8 cellular contexts compared by ENCODE assay signal in the genomic region with DNA sequence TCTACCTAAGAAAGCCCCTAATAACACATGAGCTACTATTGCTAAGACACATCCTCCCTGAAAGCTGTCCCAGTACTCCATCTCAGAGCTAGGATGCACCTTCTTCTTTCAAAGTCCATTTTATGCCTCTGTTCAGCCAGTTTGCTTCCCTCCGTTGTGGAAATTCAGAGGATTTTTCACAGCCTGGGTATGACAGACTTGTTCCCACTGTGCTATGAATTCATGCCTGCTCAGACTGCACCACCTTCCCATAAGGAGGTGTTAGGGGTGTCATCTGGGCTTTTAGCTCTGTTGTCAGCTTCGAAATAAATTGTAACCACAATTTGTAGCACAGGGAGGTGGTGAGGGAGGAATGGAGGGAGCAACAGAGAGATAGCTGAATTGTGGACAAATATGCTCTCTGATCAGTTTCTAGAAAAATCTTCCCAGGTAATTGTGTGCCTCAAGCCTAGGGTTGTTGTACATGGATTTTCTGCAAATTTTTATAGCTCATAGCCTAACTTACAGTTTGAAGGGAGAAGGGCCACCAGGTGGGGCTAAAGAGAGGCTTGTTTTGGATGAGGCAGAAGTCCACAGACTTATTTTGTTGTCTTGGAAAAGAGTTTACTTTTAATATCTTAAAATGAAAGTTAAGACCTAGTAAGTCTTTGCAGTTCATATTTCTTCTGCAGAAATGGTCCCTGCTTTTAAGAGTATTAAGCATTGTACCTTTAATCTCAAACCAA.
DNase-seq lines count a peak whose midpoint lies in the region; ATAC-seq and TF ChIP-seq lines count a peak whose summit lies in the region.

No MANE protein-coding gene starts in this region.

- peak; percentile 50 for ATAC-seq in HG02852 (IDR thresholded peaks at IDR 0.05; ENCODE audit: unreplicated experiment)
- no peak for ATAC-seq in HG02840 (IDR thresholded peaks at IDR 0.05; ENCODE audit: low FRiP score, unreplicated experiment)

- H3K9ac ChIP-seq in OCI-LY1 (ENCODE audit: low read length) (no peak overlapping the region), mesendoderm (ENCODE audit: low read length) (no peak overlapping the region)

- no peak overlapping the region for H2BK15ac ChIP-seq in mesendoderm (replicated peaks; ENCODE audit: low read depth)

- H3K79me1 ChIP-seq in mesendoderm (ENCODE audit: low read length): no peaks in the 10 kb centered on the region

- H4K20me1 ChIP-seq in OCI-LY1 (ENCODE audit: insufficient read depth, low read length): no peaks in the 10 kb centered on the region

- H4K5ac ChIP-seq in mesendoderm (ENCODE audit: low read length): peak overlapping the region; percentile 82

- no peak overlapping the region for H4K8ac ChIP-seq in mesendoderm (ENCODE audit: low read depth, low read length)

- H3F3A ChIP-seq in OCI-LY1 (ENCODE audit: insufficient read depth, low read length): no peaks in the 10 kb centered on the region

- no peak overlapping the region for H3K27ac ChIP-seq in OCI-LY1 (ENCODE audit: low read depth, low read length, poor library complexity, severe bottlenecking)
- no peak overlapping the region for H3K27ac ChIP-seq in mesendoderm (ENCODE audit: low read depth, low read length)
- H3K27ac ChIP-seq in uterus: peak overlapping the region; percentile 54 to 62

- H3K4me1 ChIP-seq in OCI-LY1 (ENCODE audit: insufficient read depth, low read length, severe bottlenecking): no peaks in the 10 kb centered on the region
- peaks cover 12% of the 10 kb centered on the region for H3K4me1 ChIP-seq in mesendoderm (ENCODE audit: control insufficient read depth, low read depth, low read length)
- H3K4me1 ChIP-seq in uterus: peaks cover 3 to 12% of the 10 kb centered on the region in 2 donors

- no peaks in the 10 kb centered on the region for H3K9me3 ChIP-seq in OCI-LY1 (ENCODE audit: low read length)
- no peaks in the 10 kb centered on the region for H3K9me3 ChIP-seq in uterus

- no peak overlapping the region for H3K56ac ChIP-seq in mesendoderm (ENCODE audit: low read length)

- no peaks in the 10 kb centered on the region for H3K36me3 ChIP-seq in OCI-LY1 (ENCODE audit: insufficient read depth, low read length)
- no peaks in the 10 kb centered on the region for H3K36me3 ChIP-seq in mesendoderm (ENCODE audit: control insufficient read depth, insufficient read depth, low read length)
- no peaks in the 10 kb centered on the region for H3K36me3 ChIP-seq in uterus

- TF ChIP-seq CTCF in OCI-LY1 (IDR thresholded peaks at IDR 0.05; ENCODE audit: low read length): peak; percentile 54
- TF ChIP-seq CTCF in uterus (IDR thresholded peaks at IDR 0.05): peak; percentile 10 to 58 (median 46)

- H2BK120ac ChIP-seq in mesendoderm (ENCODE audit: low read depth, low read length): no peak overlapping the region

- no peak overlapping the region for H3K18ac ChIP-seq in mesendoderm (ENCODE audit: low read length)

- no peak overlapping the region for H3K23ac ChIP-seq in mesendoderm (ENCODE audit: low read length)

- intact Hi-C loops in uterus (cut with DNase I; ENCODE audit: low total_unique reads): no loop called here

- no peak overlapping the region for H3K4me3 ChIP-seq in OCI-LY1 (ENCODE audit: low read depth, low read length, poor library complexity, severe bottlenecking)
- H3K4me3 ChIP-seq in mesendoderm (ENCODE audit: low read length): no peak overlapping the region
- no peak overlapping the region for H3K4me3 ChIP-seq in uterus

- no peak overlapping the region for H3K4me2 ChIP-seq in OCI-LY1 (ENCODE audit: low read length)
- H3K4me2 ChIP-seq in mesendoderm (ENCODE audit: low read length): no peak overlapping the region

- no peaks in the 10 kb centered on the region for H3K79me2 ChIP-seq in OCI-LY1 (ENCODE audit: insufficient read depth, low read length)
- no peaks in the 10 kb centered on the region for H3K79me2 ChIP-seq in mesendoderm (ENCODE audit: control insufficient read depth, insufficient read depth, low read length)

- DNase-seq in activated T-cell treated with anti-CD3 and anti-CD28 coated beads for 48 hours (ENCODE audit: low read depth) (peak; percentile 17), dermis blood vessel endothelial cell (peak; percentile 77), mesendoderm (peak; percentile 55), uterus (peak; percentile 37 to 44)
- DNase-seq in activated T-cell treated with anti-CD3 and anti-CD28 coated beads, Interleukin-2, amount 50 U/mL, for 1 hour: no peak

- H2AFZ ChIP-seq in OCI-LY1 (ENCODE audit: low read length): no peak overlapping the region

- peak overlapping the region; percentile 74 for H2AK5ac ChIP-seq in mesendoderm (ENCODE audit: low read length)

- H3K27me3 ChIP-seq in OCI-LY1 (ENCODE audit: insufficient read depth, low read length): no peaks in the 10 kb centered on the region
- H3K27me3 ChIP-seq in mesendoderm (ENCODE audit: insufficient read depth, low read length, poor library complexity): no peaks in the 10 kb centered on the region
- H3K27me3 ChIP-seq in uterus: no peaks in the 10 kb centered on the region

- WGBS in mesendoderm (ENCODE audit: extremely low coverage, insufficient coverage, low lambda C conversion rate): no CpG with 5 or more reads among the region's 2 CpGs

- TF ChIP-seq POLR2A in uterus (IDR thresholded peaks at IDR 0.05): no peak

- no peak overlapping the region for H2BK5ac ChIP-seq in mesendoderm (ENCODE audit: low read length)

- H3K4ac ChIP-seq in mesendoderm (ENCODE audit: low read depth, low read length): no peak overlapping the region

- H3K9me2 ChIP-seq in OCI-LY1 (ENCODE audit: low read depth, low read length): no peaks in the 10 kb centered on the region

Comparison
In these comparisons a context has a peak if more than half of its experiments do, and no peak if none do; other contexts are left out.
1. H3K27ac ChIP-seq: peak in uterus (2 of 2); none in OCI-LY1 (single experiment) and mesendoderm (single experiment).